Comparison of ENCODE assay signal across 1 cellular context in the genomic region with DNA sequence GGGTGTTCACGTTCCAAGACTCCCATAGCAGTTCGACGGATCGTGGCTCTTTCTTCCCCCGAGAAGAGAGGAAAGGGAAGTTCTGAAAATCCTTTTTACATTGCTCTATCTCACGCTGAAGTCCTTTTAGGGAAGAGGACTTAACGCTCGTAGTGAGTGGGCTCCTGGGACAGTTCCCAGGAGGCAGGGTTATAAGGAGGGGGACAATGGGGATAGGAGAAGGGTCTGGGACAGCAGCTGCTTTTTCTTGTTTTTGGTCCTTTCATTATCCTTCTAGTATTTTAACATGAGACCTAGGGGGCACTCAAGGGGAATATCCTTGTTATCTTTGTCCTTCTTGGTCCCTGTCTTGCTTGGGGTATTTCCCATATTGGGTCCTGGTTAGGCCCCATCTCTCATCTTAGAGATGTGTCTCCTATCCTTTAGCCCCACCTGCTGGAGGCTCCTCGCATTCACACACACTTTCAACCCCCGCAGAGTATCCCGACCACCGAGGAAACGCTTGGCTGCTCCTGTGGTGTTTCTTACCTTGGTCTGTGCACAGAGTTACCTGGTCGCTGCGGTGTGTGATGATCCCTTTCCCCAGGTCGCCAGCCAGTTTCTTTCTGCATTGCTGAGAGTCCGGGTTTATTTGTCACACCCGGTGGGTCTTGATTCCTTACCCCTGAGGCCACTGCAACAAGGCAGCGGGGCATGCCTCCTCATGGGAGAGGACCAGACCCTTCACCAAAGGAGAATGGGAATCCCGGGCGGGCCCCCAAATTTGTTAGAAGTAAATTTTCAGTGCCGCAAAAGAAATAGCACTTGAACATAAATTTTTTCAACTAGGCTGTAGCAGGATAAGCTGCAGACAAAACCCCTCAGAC.
TF ChIP-seq lines count a peak whose summit lies in the region.

No MANE protein-coding gene starts in this region.

TF ChIP-seq in HCT116, 20 proteins besides CTCF, POLR2A, EP300 and RAD21 (continued from another document):
- TF ChIP-seq, protein P1, sequence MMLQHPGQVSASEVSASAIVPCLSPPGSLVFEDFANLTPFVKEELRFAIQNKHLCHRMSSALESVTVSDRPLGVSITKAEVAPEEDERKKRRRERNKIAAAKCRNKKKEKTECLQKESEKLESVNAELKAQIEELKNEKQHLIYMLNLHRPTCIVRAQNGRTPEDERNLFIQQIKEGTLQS (IDR thresholded peaks at IDR 0.05): no peak
- no peak for TF ChIP-seq ZNF274 (IDR thresholded peaks at IDR 0.05; ENCODE audit: low read depth, low read length)
TF ChIP-seq in HCT116: peak in this region for 0.
